In genomic region chrX:152936306-152936705, GRCh38 we compare ENCODE assay signal across 26 cellular contexts. TPM values are rescaled to one million over a fixed set of nuclear protein-coding genes. Genes with fewer than 3 reads are reported as not detected.
DNase-seq lines count a peak whose midpoint lies in the region; ATAC-seq lines count a peak whose summit lies in the region.
"Had no signal": no experiment of that assay in that cellular context is flagged by ENCODE, and none has a peak within 500 bp of the region (broad histone marks: within the 10 kb centered on the region; RNA-seq: fewer than 3 reads in every experiment).

No MANE protein-coding gene starts in this region.

- H3K4me1 Mint-ChIP-seq in T-helper 17 cell: peaks cover 2% of the 10 kb centered on the region
- peaks cover 5% of the 10 kb centered on the region for H3K4me1 Mint-ChIP-seq in stimulated activated memory B cell treated with anti-CD40 and anti-IgM and Interleukin-4, amounts not matched to agents 10 μg/mL and 1 μg/mL and 100 μg/mL, for 72 hours

- H3K4me1 ChIP-seq in aorta (ENCODE audit: control insufficient read depth in 1 of 2, insufficient read depth in 2 of 2, low read length in 2 of 2): no peaks in the 10 kb centered on the region
- H3K4me1 ChIP-seq: Caco-2 had no signal

- H3K4me3 ChIP-seq in H7 (ENCODE audit: insufficient read depth, low read depth, low read length) (no peak overlapping the region), aorta (ENCODE audit: low read length in 2 of 2) (no peak overlapping the region)
- H3K4me3 ChIP-seq: A549 had no signal

- H3K9me3 Mint-ChIP-seq in stimulated activated memory B cell treated with anti-CD40 and anti-IgM and Interleukin-4, amounts not matched to agents 10 μg/mL and 1 μg/mL and 100 μg/mL, for 72 hours: no peaks in the 10 kb centered on the region
- H3K9me3 Mint-ChIP-seq: CD4-positive, alpha-beta memory T cell; IgD-negative memory B cell had no signal

- no peak overlapping the region for H3K27ac ChIP-seq in aorta (ENCODE audit: low read depth in 1 of 2, low read length in 2 of 2)
- H3K27ac ChIP-seq: A549, HL-60, RWPE1 had no signal

- no peaks in the 10 kb centered on the region for H3K36me3 Mint-ChIP-seq in T-helper 17 cell (ENCODE audit: low read depth)
- no peaks in the 10 kb centered on the region for H3K36me3 Mint-ChIP-seq in stimulated activated memory B cell treated with anti-CD40 and anti-IgM and Interleukin-4, amounts not matched to agents 10 μg/mL and 1 μg/mL and 100 μg/mL, for 72 hours

- intact Hi-C loops in aorta (cut with DNase I): no loop called here

- 59 to 90% methylated on average over 2 of the region's 2 CpGs for WGBS in aorta, 2 donors

- no peaks in the 10 kb centered on the region for H3K27me3 Mint-ChIP-seq in T-helper 17 cell
- H3K27me3 Mint-ChIP-seq in stimulated activated memory B cell treated with anti-CD40 and anti-IgM and Interleukin-4, amounts not matched to agents 10 μg/mL and 1 μg/mL and 100 μg/mL, for 72 hours: no peaks in the 10 kb centered on the region
- H3K27me3 Mint-ChIP-seq: CD4-positive, alpha-beta memory T cell had no signal

- DNase-seq in NCI-H748 (lab: John Stamatoyannopoulos, UW; ENCODE audit: unreplicated experiment): peak; percentile 1
- DNase-seq in NCI-H748 treated with DMSO at 0.1 percent for 48 hours (lab: John Stamatoyannopoulos, UW): no peak
- peak; percentile 24 for DNase-seq in H7
- DNase-seq in T-helper 17 cell: no peak
- DNase-seq in aorta: peak; percentile 44 to 60
- DNase-seq: AML-193; C1 segment of cervical spinal cord; Caco-2; CD4-positive, alpha-beta memory T cell; DMS79 treated with DMSO at 0.1 percent for 48 hours; GF-D8; NCI-H1092; NCI-H1436 treated with DMSO at 0.1 percent for 48 hours; NCI-H1930; NCI-H524; SHP77 treated with DMSO at 0.1 percent for 48 hours; T-helper 2 cell had no signal

- H3K9me3 ChIP-seq in T-helper 17 cell (ENCODE audit: control insufficient read depth, low read length, poor library complexity, severe bottlenecking) (no peaks in the 10 kb centered on the region), aorta (ENCODE audit: control insufficient read depth, low read length) (no peaks in the 10 kb centered on the region)
- H3K9me3 ChIP-seq: A549, Caco-2 had no signal

- H3K27me3 ChIP-seq in H7 (ENCODE audit: control insufficient read depth, insufficient read depth, low read length) (no peaks in the 10 kb centered on the region), aorta (ENCODE audit: control insufficient read depth in 1 of 2, insufficient read depth in 2 of 2, low read length in 1 of 2) (no peaks in the 10 kb centered on the region)

- ATAC-seq in T-helper 17 cell: no peak
- ATAC-seq in aorta (ENCODE audit: low FRiP score): no peak
- ATAC-seq in stimulated activated memory B cell treated with anti-CD40 and anti-IgM and Interleukin-4, amounts not matched to agents 10 μg/mL and 1 μg/mL and 100 μg/mL, for 72 hours: no peak
- ATAC-seq in GM18517 (IDR thresholded peaks at IDR 0.05; ENCODE audit: unreplicated experiment): no peak
- ATAC-seq: A549, Panc1 had no signal

- peak overlapping the region; percentile 24 for H3K27ac Mint-ChIP-seq in T-helper 17 cell
- no peak overlapping the region for H3K27ac Mint-ChIP-seq in stimulated activated memory B cell treated with anti-CD40 and anti-IgM and Interleukin-4, amounts not matched to agents 10 μg/mL and 1 μg/mL and 100 μg/mL, for 72 hours
- H3K27ac Mint-ChIP-seq: CD4-positive, alpha-beta memory T cell; IgD-negative memory B cell had no signal

- H3K36me3 ChIP-seq in H7 (replicated peaks; ENCODE audit: control insufficient read depth, insufficient read depth, low read length): no peaks in the 10 kb centered on the region
- H3K36me3 ChIP-seq in aorta (ENCODE audit: control insufficient read depth in 1 of 2, insufficient read depth in 2 of 2, low read length in 1 of 2): no peaks in the 10 kb centered on the region

- no peak overlapping the region for H3K4me3 Mint-ChIP-seq in T-helper 17 cell
- H3K4me3 Mint-ChIP-seq in stimulated activated memory B cell treated with anti-CD40 and anti-IgM and Interleukin-4, amounts not matched to agents 10 μg/mL and 1 μg/mL and 100 μg/mL, for 72 hours: no peak overlapping the region
- H3K4me3 Mint-ChIP-seq: CD4-positive, alpha-beta memory T cell; IgD-negative memory B cell had no signal

RNA-seq across cellular contexts. Expression of gene ZNF185, which starts 38.4 kb away (rescaled TPM):
- 7.0 and 7.8 TPM in 2 replicates for total RNA-seq in H7 (2014; rRNA removed; shearing (Covaris generic))
- total RNA-seq in T-helper 17 cell (10 to 100 TPM in 1 of 2 donors, 1 to 10 TPM in 1; 2.7 to 40.2 TPM), aorta (10 to 100 TPM in 1 of 2 donors, 1 to 10 TPM in 1; 8.0 to 13.5 TPM)
- polyA plus RNA-seq in aorta: 1 to 10 TPM; 2.6 to 4.8 TPM

RNA-seq across cellular contexts. Expression of gene PNMA5, which starts 57.6 kb away (rescaled TPM):
- 0.22 TPM in 1 of 2 replicates, not detected in the other for total RNA-seq in H7 (2014; rRNA removed; shearing (Covaris generic))
- total RNA-seq in T-helper 17 cell (under 1 TPM; 0.07 to 0.16 TPM), aorta (not detected)
- polyA plus RNA-seq in aorta: not detected
- total RNA-seq: Caco-2, H4, OCI-LY7 had no signal
- polyA plus RNA-seq: A549 had no signal

Comparison
In these comparisons a context has a peak if more than half of its experiments do, and no peak if none do; other contexts are left out.
1. DNase-seq: peak in NCI-H748 (single experiment), H7 (single experiment) and aorta (2 of 2); none in NCI-H748 treated with DMSO at 0.1 percent for 48 hours (single experiment) and T-helper 17 cell (0 of 3).